Comparison of ENCODE assay signal across 8 cellular contexts in the genomic region with DNA sequence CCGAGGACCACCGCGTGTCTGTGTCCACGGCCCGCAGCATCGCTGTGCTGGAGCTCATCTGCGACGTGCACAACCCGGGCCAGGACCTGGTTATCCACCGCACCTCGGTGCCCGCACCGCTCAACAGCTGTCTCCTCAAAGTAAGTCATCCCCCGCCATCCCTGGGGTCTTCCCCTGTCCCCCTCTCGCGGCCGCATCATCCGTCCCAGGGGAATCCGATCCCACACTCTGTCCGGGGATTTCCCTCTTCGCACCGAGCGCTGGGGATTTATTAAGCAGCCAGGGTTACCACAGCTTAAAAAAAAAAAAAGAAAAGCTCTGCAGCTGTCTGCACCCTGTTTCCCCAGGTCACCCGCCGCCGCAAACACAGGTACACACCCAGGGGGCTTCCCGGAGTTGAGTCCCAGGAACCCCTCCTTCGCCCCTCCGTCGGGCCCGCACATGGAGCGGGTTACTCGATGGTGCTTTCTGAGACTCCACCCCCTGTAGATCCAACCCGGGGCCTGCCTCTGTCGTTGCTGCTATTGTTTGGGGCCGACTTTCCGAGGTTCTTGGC.
A peak's percentile ranks its signal among the peaks of the same experiment; 100 is the strongest.
DNase-seq lines count a peak whose midpoint lies in the region; ATAC-seq and TF ChIP-seq lines count a peak whose summit lies in the region.

No MANE protein-coding gene starts in this region.

- peaks cover 22% of the 10 kb centered on the region for H3K4me1 ChIP-seq in iPS-15b (ENCODE audit: control insufficient read depth, insufficient read depth, low read length)

- H3K4me3 ChIP-seq in iPS-15b (ENCODE audit: low read depth, low read length) = peak overlapping the region; percentile 96

- H3K27me3 Mint-ChIP-seq in activated naive CD8-positive, alpha-beta T cell treated with anti-CD3 and anti-CD28 coated beads, Interleukin-2, amount 50 U/mL, for 24 hours = no peaks in the 10 kb centered on the region

- no peaks in the 10 kb centered on the region for H3K27me3 ChIP-seq in iPS-15b (ENCODE audit: control insufficient read depth, insufficient read depth, low read length)

- no peak for TF ChIP-seq CTCF in 22Rv1 (IDR thresholded peaks at IDR 0.05)

- peak overlapping the region; percentile 90 for H3K9ac ChIP-seq in iPS-15b (ENCODE audit: low read depth, low read length)

- H3K4me1 Mint-ChIP-seq in activated naive CD8-positive, alpha-beta T cell treated with anti-CD3 and anti-CD28 coated beads, Interleukin-2, amount 50 U/mL, for 24 hours = peaks cover 47% of the 10 kb centered on the region

- ATAC-seq in GM18858 (IDR thresholded peaks at IDR 0.05; ENCODE audit: unreplicated experiment) (peak; percentile 19), HG03175 (IDR thresholded peaks at IDR 0.05; ENCODE audit: unreplicated experiment) (peak; percentile 26), SK-N-SH treated with all-trans-retinoic acid at 6 μM for 48 hours (peak; percentile 25)
- peak; percentile 18 for ATAC-seq in activated naive CD8-positive, alpha-beta T cell treated with anti-CD3 and anti-CD28 coated beads, Interleukin-2, amount 50 U/mL, for 24 hours

- peak; percentile 55 for DNase-seq in activated naive CD8-positive, alpha-beta T cell treated with anti-CD3 and anti-CD28 coated beads, Interleukin-2, amount 50 U/mL, for 24 hours
- DNase-seq in stimulated activated CD4-positive, alpha-beta T cell treated with anti-CD3 and anti-CD28 coated beads, Interleukin-12 subunit alpha, Interleukin-12 subunit beta, amount 100 ng/mL, for 48 hours (ENCODE audit: low read depth in 2 of 3, low spot score in 1 of 3) = peak; percentile 10 to 33 (median 20)
- no peak for DNase-seq in NCI-H226

- no peaks in the 10 kb centered on the region for H3K9me3 ChIP-seq in iPS-15b (ENCODE audit: control insufficient read depth, insufficient read depth, low read length)

- peak overlapping the region; percentile 98 for H3K27ac ChIP-seq in 22Rv1

- peaks cover 32% of the 10 kb centered on the region for H3K36me3 Mint-ChIP-seq in activated naive CD8-positive, alpha-beta T cell treated with anti-CD3 and anti-CD28 coated beads, Interleukin-2, amount 50 U/mL, for 24 hours (ENCODE audit: low read depth)

- H3K9me3 Mint-ChIP-seq in activated naive CD8-positive, alpha-beta T cell treated with anti-CD3 and anti-CD28 coated beads, Interleukin-2, amount 50 U/mL, for 24 hours = no peaks in the 10 kb centered on the region

- H3K36me3 ChIP-seq in iPS-15b (ENCODE audit: control insufficient read depth, insufficient read depth, low read length) = no peaks in the 10 kb centered on the region

- peak overlapping the region; percentile 89 for H3K4me3 Mint-ChIP-seq in activated naive CD8-positive, alpha-beta T cell treated with anti-CD3 and anti-CD28 coated beads, Interleukin-2, amount 50 U/mL, for 24 hours

- peak overlapping the region; percentile 90 for H3K27ac Mint-ChIP-seq in activated naive CD8-positive, alpha-beta T cell treated with anti-CD3 and anti-CD28 coated beads, Interleukin-2, amount 50 U/mL, for 24 hours

TF ChIP-seq in SK-N-SH treated with all-trans-retinoic acid at 6 μM for 48 hours, 23 proteins besides CTCF, POLR2A, EP300 and RAD21:
- TF ChIP-seq ZFP30 (CRISPR knock-in tag; IDR thresholded peaks at IDR 0.05) (no peak), PPARA (CRISPR knock-in tag; IDR thresholded peaks at IDR 0.05; ENCODE audit: borderline replicate concordance) (no peak), ZC3H10 (CRISPR knock-in tag; IDR thresholded peaks at IDR 0.05) (no peak), RARB (CRISPR knock-in tag; IDR thresholded peaks at IDR 0.05) (no peak), GLIS3 (CRISPR knock-in tag; IDR thresholded peaks at IDR 0.05) (no peak)
